1 cellular context compared by ENCODE assay signal in the genomic region with DNA sequence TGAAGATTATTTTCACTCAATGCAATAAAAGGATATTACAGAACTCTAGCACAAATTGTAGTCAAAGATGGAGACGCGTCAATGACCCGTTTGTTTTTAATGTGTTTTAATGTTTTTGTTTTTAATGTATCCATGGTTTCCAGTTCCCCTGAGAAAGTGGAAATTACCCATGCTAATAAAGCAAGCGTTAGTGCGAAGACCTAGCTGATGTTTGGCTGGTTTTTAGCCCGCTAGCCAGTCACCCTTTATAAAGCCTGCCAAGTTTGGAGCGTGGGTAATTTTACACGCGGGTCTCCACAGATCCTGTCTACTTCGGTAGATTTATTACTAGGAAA.
TF ChIP-seq lines count a peak whose summit lies in the region.

No MANE protein-coding gene starts in this region.

TF ChIP-seq in IMR-90, 13 proteins besides CTCF, POLR2A, EP300 and RAD21 (continued from another document):
- TF ChIP-seq, protein P1, sequence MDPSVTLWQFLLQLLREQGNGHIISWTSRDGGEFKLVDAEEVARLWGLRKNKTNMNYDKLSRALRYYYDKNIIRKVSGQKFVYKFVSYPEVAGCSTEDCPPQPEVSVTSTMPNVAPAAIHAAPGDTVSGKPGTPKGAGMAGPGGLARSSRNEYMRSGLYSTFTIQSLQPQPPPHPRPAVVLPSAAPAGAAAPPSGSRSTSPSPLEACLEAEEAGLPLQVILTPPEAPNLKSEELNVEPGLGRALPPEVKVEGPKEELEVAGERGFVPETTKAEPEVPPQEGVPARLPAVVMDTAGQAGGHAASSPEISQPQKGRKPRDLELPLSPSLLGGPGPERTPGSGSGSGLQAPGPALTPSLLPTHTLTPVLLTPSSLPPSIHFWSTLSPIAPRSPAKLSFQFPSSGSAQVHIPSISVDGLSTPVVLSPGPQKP (IDR thresholded peaks at IDR 0.05; ENCODE audit: borderline replicate concordance, low read depth, low read length), result no peak
- TF ChIP-seq RFX5 (IDR thresholded peaks at IDR 0.05; ENCODE audit: low read depth, low read length), result no peak
